ENCODE assay signal across 10 cellular contexts in genomic region chr2:88628569-88628939, GRCh38. TPM values are rescaled to one million over a fixed set of nuclear protein-coding genes. Genes with fewer than 3 reads are reported as not detected.
DNase-seq lines count a peak whose midpoint lies in the region; ATAC-seq, FAIRE-seq and TF ChIP-seq lines count a peak whose summit lies in the region.
"Had no signal": no experiment of that assay in that cellular context is flagged by ENCODE, and none has a peak within 500 bp of the region (broad histone marks: within the 10 kb centered on the region; RNA-seq: fewer than 3 reads in every experiment).

No MANE protein-coding gene starts in this region.

- H3K36me3 Mint-ChIP-seq in astrocyte (ENCODE audit: low read depth, unreplicated experiment), result no peaks in the 10 kb centered on the region
- H3K36me3 Mint-ChIP-seq: type B pancreatic cell had no signal

- H3K9ac ChIP-seq in astrocyte (ENCODE audit: low read length), result peak overlapping the region; percentile 92
- peak overlapping the region; percentile 93 for H3K9ac ChIP-seq in HepG2 (ENCODE audit: insufficient read depth, low read depth, low read length)

- no peak for TF ChIP-seq RAD21 in HepG2 (CRISPR knock-in tag; IDR thresholded peaks at IDR 0.05)

- H4K20me1 ChIP-seq in astrocyte (ENCODE audit: insufficient read depth, low read length), result peaks cover 27% of the 10 kb centered on the region
- peaks cover 7% of the 10 kb centered on the region; the same call in 1 of the 2 replicates for H4K20me1 ChIP-seq in HepG2 (ENCODE audit: insufficient read depth, low read length)

- H3K4me2 ChIP-seq in astrocyte (ENCODE audit: low read length) (peak overlapping the region; percentile 85), HepG2 (ENCODE audit: low read depth, low read length) (peak overlapping the region; percentile 86)

- H3K9me3 ChIP-seq in astrocyte (ENCODE audit: insufficient read depth, low read depth, low read length) (no peaks in the 10 kb centered on the region), HepG2 (ENCODE audit: low read length) (no peaks in the 10 kb centered on the region), testis (no peaks in the 10 kb centered on the region)

- CTCF ChIA-PET in HepG2 (lab: Yijun Ruan, JAX; ENCODE audit: low intra/inter-chr PET ratio, low total read pairs), result no interaction called here

- WGBS in HepG2 (ENCODE audit: low lambda C conversion rate), result 97% methylated on average over 8 of the region's 8 CpGs
- WGBS in testis, 2 donors, result 49 to 70% methylated on average over 8 of the region's 8 CpGs

- peaks cover 35% of the 10 kb centered on the region for H3K79me2 ChIP-seq in astrocyte (ENCODE audit: insufficient read depth, low read length)
- H3K79me2 ChIP-seq in HepG2 (ENCODE audit: insufficient read depth, low read length), result peaks cover 33% of the 10 kb centered on the region

- peak overlapping the region; percentile 93 for H3K27ac ChIP-seq in HL-60 (replicated peaks)
- H3K27ac ChIP-seq in astrocyte (ENCODE audit: low read depth, low read length), result peak overlapping the region; percentile 99
- peak overlapping the region; percentile 92 for H3K27ac ChIP-seq in HepG2 (ENCODE audit: extremely low read length, insufficient read depth, low read length)
- peak overlapping the region; percentile 89 to 97 for H3K27ac ChIP-seq in testis

- H3K4me1 Mint-ChIP-seq in astrocyte (ENCODE audit: low read depth, unreplicated experiment), result no peaks in the 10 kb centered on the region

- no peaks in the 10 kb centered on the region for H3K36me3 ChIP-seq in astrocyte (ENCODE audit: insufficient read depth, low read length)
- H3K36me3 ChIP-seq in HepG2 (replicated peaks in 1 of 2; ENCODE audit: control insufficient read depth in 1 of 2, insufficient read depth in 2 of 2, low read length in 2 of 2), result no peaks in the 10 kb centered on the region
- no peaks in the 10 kb centered on the region for H3K36me3 ChIP-seq in testis (ENCODE audit: low read depth, missing control alignments)

- H3K4me3 Mint-ChIP-seq in astrocyte (ENCODE audit: unreplicated experiment), result no peak overlapping the region
- H3K4me3 Mint-ChIP-seq: central memory CD8-positive, alpha-beta T cell; type B pancreatic cell had no signal

- H3K27me3 Mint-ChIP-seq in astrocyte (ENCODE audit: low read depth, unreplicated experiment), result no peaks in the 10 kb centered on the region
- H3K27me3 Mint-ChIP-seq: central memory CD8-positive, alpha-beta T cell; type B pancreatic cell had no signal

- no peak for TF ChIP-seq EP300 in HepG2 (IDR thresholded peaks at IDR 0.05; ENCODE audit: low read depth in 2 of 2, low read length in 2 of 2)
- TF ChIP-seq EP300 in HepG2 (CRISPR knock-in tag; IDR thresholded peaks at IDR 0.05; ENCODE audit: borderline replicate concordance), result no peak

- H3K27ac Mint-ChIP-seq in astrocyte (ENCODE audit: unreplicated experiment), result no peak overlapping the region
- H3K27ac Mint-ChIP-seq: type B pancreatic cell had no signal

- peak overlapping the region; percentile 60 for H3K4me3 ChIP-seq in HL-60 (replicated peaks; ENCODE audit: insufficient read depth, low read length)
- no peak overlapping the region for H3K4me3 ChIP-seq in astrocyte (ENCODE audit: insufficient read depth, low read depth, low read length)
- peak overlapping the region; percentile 72 to 86 (median 74) for H3K4me3 ChIP-seq in HepG2 (replicated peaks in 1 of 3; ENCODE audit: insufficient read depth in 1 of 3, low read depth in 2 of 3, low read length in 3 of 3)
- peak overlapping the region; percentile 55 to 89 for H3K4me3 ChIP-seq in testis

- H3K27me3 ChIP-seq in HL-60 (ENCODE audit: insufficient read depth, poor library complexity, severe bottlenecking) (no peaks in the 10 kb centered on the region), astrocyte (ENCODE audit: insufficient read depth, low read length) (no peaks in the 10 kb centered on the region), HepG2 (ENCODE audit: control insufficient read depth in 1 of 2, insufficient read depth in 2 of 2, low read length in 2 of 2) (no peaks in the 10 kb centered on the region; a peak in 1 of 5 replicates), testis (no peaks in the 10 kb centered on the region)

- no peak for ATAC-seq in HepG2
- ATAC-seq in HG03039 (IDR thresholded peaks at IDR 0.05; ENCODE audit: unreplicated experiment), result no peak

- no peak for FAIRE-seq in astrocyte (lab: Jason Lieb, UNC)
- FAIRE-seq in HepG2 (lab: Jason Lieb, UNC), result no peak

- H3K9me3 Mint-ChIP-seq in astrocyte (ENCODE audit: unreplicated experiment), result no peaks in the 10 kb centered on the region
- H3K9me3 Mint-ChIP-seq: central memory CD8-positive, alpha-beta T cell; type B pancreatic cell had no signal

- H3K4me1 ChIP-seq in astrocyte (ENCODE audit: insufficient read depth, low read length), result peaks cover 19% of the 10 kb centered on the region
- H3K4me1 ChIP-seq in HepG2 (ENCODE audit: insufficient read depth, low read length), result peaks cover 36% of the 10 kb centered on the region
- peaks cover 7% of the 10 kb centered on the region for H3K4me1 ChIP-seq in testis

- H2AFZ ChIP-seq in astrocyte (ENCODE audit: low read depth, low read length), result no peak overlapping the region
- H2AFZ ChIP-seq in HepG2 (ENCODE audit: low read length), result no peak overlapping the region

- no peak for TF ChIP-seq CTCF in HL-60 (IDR thresholded peaks at IDR 0.05; ENCODE audit: insufficient read depth, low read length)
- no peak for TF ChIP-seq CTCF in astrocyte (IDR thresholded peaks at IDR 0.05; ENCODE audit: insufficient read depth, low read depth, low read length)
- TF ChIP-seq CTCF in HepG2 (CRISPR knock-in tag; IDR thresholded peaks at IDR 0.05), result no peak
- TF ChIP-seq CTCF in testis (IDR thresholded peaks at IDR 0.05), result no peak

- in situ Hi-C loops in HepG2 (cut with HindIII; ENCODE audit: extremely low pct_ligation_motif_present, low pct_unique_long_range_greater_than_20kb), result no loop called here

- BruUV-seq in HepG2 (replicated peaks; lab: Mats Ljungman, UMichigan), result no TSS peak

- POLR2A ChIA-PET in HepG2 (lab: Yijun Ruan, JAX), result interaction anchor here (0.8 to 2.4 kb wide), 15 partner anchors 7 to 64 kb away, joined by 3 to 19 read pairs (median 5); partner anchors contain the start of gene RPIA

- DNase-seq in HL-60 (ENCODE audit: low read depth in 1 of 2, low spot score in 1 of 2), result no peak
- no peak for DNase-seq in astrocyte (ENCODE audit: low read depth)
- no peak for DNase-seq in HepG2 (ENCODE audit: low spot score)
- DNase-seq in testis, result no peak
- DNase-seq in NOMO-1 (lab: John Stamatoyannopoulos, UW; ENCODE audit: unreplicated experiment in 2 of 2), result no peak
- no peak for DNase-seq in NCI-H748 treated with DMSO at 0.1 percent for 48 hours (lab: John Stamatoyannopoulos, UW)
- DNase-seq: occipital lobe had no signal

- TF ChIP-seq POLR2A in HepG2 (IDR thresholded peaks at IDR 0.05; ENCODE audit: insufficient read depth in 1 of 2, low read depth in 2 of 2, low read length in 2 of 2) (no peak), testis (IDR thresholded peaks at IDR 0.05) (no peak)

- intact Hi-C loops in HepG2 (cut with micrococcal nuclease; ENCODE audit: unreplicated experiment), result no loop called here
- intact Hi-C loops in testis (cut with DNase I; ENCODE audit: low total_unique reads), result no loop called here

TF ChIP-seq in HepG2, 621 proteins besides CTCF, POLR2A, EP300 and RAD21 (continues in another document):
- TF ChIP-seq ZNF770 (CRISPR knock-in tag; IDR thresholded peaks at IDR 0.05) (0 out of 2 replicates have a peak, but pooled peaks have one; percentile 11), ZNF101 (CRISPR knock-in tag; IDR thresholded peaks at IDR 0.05; ENCODE audit: borderline replicate concordance, low read depth) (no peak)

RNA-seq across cellular contexts. Expression of gene EIF2AK3, which starts 1.3 kb away (rescaled TPM):
- 26.3 and 27.1 TPM in 2 replicates for total RNA-seq in astrocyte
- 19.3 and 30.6 TPM in 2 replicates for total RNA-seq in HepG2 (2016; rRNA removed; fragmentation: Illumina TruSeq; extraction: Trizol)
- total RNA-seq in HepG2 (2016; cell fraction: cytosol; rRNA removed; fragmentation: Illumina TruSeq; extraction: Trizol; ENCODE audit: low read depth), result 1.9 and 4.1 TPM in 2 replicates
- 16.3 and 30.3 TPM in 2 replicates for total RNA-seq in HepG2 (2016; cell fraction: insoluble cytoplasmic fraction; rRNA removed; fragmentation: Illumina TruSeq; extraction: Trizol)
- total RNA-seq in HepG2 (2016; cell fraction: membrane; rRNA removed; fragmentation: Illumina TruSeq; extraction: Trizol), result 5.7 and 7.5 TPM in 2 replicates
- 44.3 and 53.8 TPM in 2 replicates for total RNA-seq in HepG2 (2016; cell fraction: nucleus; rRNA removed; fragmentation: Illumina TruSeq; extraction: Trizol)
- 10.3 and 11.6 TPM in 2 replicates for polyA plus RNA-seq in HepG2 (2011; rRNA removed)
- polyA plus RNA-seq in HepG2 (2011; cell fraction: cytosol; rRNA removed), result 5.9 and 10.2 TPM in 2 replicates
- polyA plus RNA-seq in HepG2 (2011; cell fraction: nucleus; rRNA removed), result 8.8 and 10.0 TPM in 2 replicates
- polyA plus RNA-seq in HepG2 (2012), result 16.3 and 19.2 TPM in 2 replicates
- 0.80 and 1.0 TPM in 2 replicates for polyA plus RNA-seq in HepG2 (2016; cell fraction: cytosol; fragmentation: Illumina TruSeq; extraction: Trizol; ENCODE audit: low read depth)
- 8.4 and 9.4 TPM in 2 replicates for polyA plus RNA-seq in HepG2 (2016; cell fraction: insoluble cytoplasmic fraction; fragmentation: Illumina TruSeq; extraction: Trizol; ENCODE audit: low read depth)
- polyA plus RNA-seq in HepG2 (2016; cell fraction: membrane; fragmentation: Illumina TruSeq; extraction: Trizol; ENCODE audit: low read depth), result 1.9 TPM in 2 replicates
- polyA plus RNA-seq in HepG2 (2016; cell fraction: nucleus; fragmentation: Illumina TruSeq; extraction: Trizol; ENCODE audit: insufficient read depth, low read depth), result 38.2 and 39.9 TPM in 2 replicates
- polyA minus RNA-seq in HepG2 (2011; rRNA and poly(A)+ RNA removed; ENCODE audit: low replicate concordance), result 5.4 and 6.6 TPM in 2 replicates
- polyA minus RNA-seq in HepG2 (2011; cell fraction: cytosol; rRNA and poly(A)+ RNA removed), result 14.1 and 21.9 TPM in 2 replicates
- polyA minus RNA-seq in HepG2 (2011; cell fraction: nucleus; rRNA and poly(A)+ RNA removed), result 34.6 and 44.7 TPM in 2 replicates
- 10 to 100 TPM in 1 of 2 donors, 1 to 10 TPM in 1; 9.0 to 14.7 TPM for total RNA-seq in testis
- polyA plus RNA-seq in testis (ENCODE audit: insufficient read depth, low read depth, low replicate concordance), result 9.8 TPM
